Comparison of ENCODE assay signal across 1 cellular context in genomic region chr12:124841558-124841945, GRCh38.
TF ChIP-seq lines count a peak whose summit lies in the region.

No MANE protein-coding gene starts in this region.

TF ChIP-seq in HepG2, 621 proteins besides CTCF, POLR2A, EP300 and RAD21 (continued from another document):
- TF ChIP-seq, protein P1, sequence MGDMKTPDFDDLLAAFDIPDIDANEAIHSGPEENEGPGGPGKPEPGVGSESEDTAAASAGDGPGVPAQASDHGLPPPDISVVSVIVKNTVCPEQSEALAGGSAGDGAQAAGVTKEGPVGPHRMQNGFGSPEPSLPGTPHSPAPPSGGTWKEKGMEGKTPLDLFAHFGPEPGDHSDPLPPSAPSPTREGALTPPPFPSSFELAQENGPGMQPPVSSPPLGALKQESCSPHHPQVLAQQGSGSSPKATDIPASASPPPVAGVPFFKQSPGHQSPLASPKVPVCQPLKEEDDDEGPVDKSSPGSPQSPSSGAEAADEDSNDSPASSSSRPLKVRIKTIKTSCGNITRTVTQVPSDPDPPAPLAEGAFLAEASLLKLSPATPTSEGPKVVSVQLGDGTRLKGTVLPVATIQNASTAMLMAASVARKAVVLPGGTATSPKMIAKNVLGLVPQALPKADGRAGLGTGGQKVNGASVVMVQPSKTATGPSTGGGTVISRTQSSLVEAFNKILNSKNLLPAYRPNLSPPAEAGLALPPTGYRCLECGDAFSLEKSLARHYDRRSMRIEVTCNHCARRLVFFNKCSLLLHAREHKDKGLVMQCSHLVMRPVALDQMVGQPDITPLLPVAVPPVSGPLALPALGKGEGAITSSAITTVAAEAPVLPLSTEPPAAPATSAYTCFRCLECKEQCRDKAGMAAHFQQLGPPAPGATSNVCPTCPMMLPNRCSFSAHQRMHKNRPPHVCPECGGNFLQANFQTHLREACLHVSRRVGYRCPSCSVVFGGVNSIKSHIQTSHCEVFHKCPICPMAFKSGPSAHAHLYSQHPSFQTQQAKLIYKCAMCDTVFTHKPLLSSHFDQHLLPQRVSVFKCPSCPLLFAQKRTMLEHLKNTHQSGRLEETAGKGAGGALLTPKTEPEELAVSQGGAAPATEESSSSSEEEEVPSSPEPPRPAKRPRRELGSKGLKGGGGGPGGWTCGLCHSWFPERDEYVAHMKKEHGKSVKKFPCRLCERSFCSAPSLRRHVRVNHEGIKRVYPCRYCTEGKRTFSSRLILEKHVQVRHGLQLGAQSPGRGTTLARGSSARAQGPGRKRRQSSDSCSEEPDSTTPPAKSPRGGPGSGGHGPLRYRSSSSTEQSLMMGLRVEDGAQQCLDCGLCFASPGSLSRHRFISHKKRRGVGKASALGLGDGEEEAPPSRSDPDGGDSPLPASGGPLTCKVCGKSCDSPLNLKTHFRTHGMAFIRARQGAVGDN (CRISPR knock-in tag; IDR thresholded peaks at IDR 0.05), result peak; percentile 85
- TF ChIP-seq ZNF367 (CRISPR knock-in tag; IDR thresholded peaks at IDR 0.05; ENCODE audit: borderline replicate concordance) (no peak), HNF4G (IDR thresholded peaks at IDR 0.05; ENCODE audit: borderline replicate concordance, low read depth, low read length) (peak; percentile 17; the same call in 1 of the 2 replicates), HNF4G (CRISPR knock-in tag; IDR thresholded peaks at IDR 0.05; ENCODE audit: borderline replicate concordance, low read depth) (0 out of 2 replicates have a peak, but pooled peaks have one; percentile 22), ZNF691 (CRISPR knock-in tag; IDR thresholded peaks at IDR 0.05; ENCODE audit: borderline replicate concordance, low read depth) (0 out of 2 replicates have a peak, but pooled peaks have one; percentile 27), SALL1 (CRISPR knock-in tag; IDR thresholded peaks at IDR 0.05) (peak; percentile 50), MTF2 (CRISPR knock-in tag; IDR thresholded peaks at IDR 0.05; ENCODE audit: borderline replicate concordance) (no peak), ZNF292 (CRISPR knock-in tag; IDR thresholded peaks at IDR 0.05; ENCODE audit: borderline replicate concordance, low read depth) (peak; percentile 61; the same call in 1 of the 2 replicates), ZMYM3 (CRISPR knock-in tag; IDR thresholded peaks at IDR 0.05) (peak; percentile 62), ZFX (CRISPR knock-in tag; IDR thresholded peaks at IDR 0.05; ENCODE audit: low read depth) (peak; percentile 40; the same call in 1 of the 2 replicates), ZNF142 (CRISPR knock-in tag; IDR thresholded peaks at IDR 0.05) (no peak), JDP2 (CRISPR knock-in tag; IDR thresholded peaks at IDR 0.05; ENCODE audit: borderline replicate concordance) (no peak), ZNF263 (CRISPR knock-in tag; IDR thresholded peaks at IDR 0.05) (peak; percentile 86), ZC3H4 (CRISPR knock-in tag; IDR thresholded peaks at IDR 0.05; ENCODE audit: borderline replicate concordance) (no peak)
- TF ChIP-seq, protein P2, sequence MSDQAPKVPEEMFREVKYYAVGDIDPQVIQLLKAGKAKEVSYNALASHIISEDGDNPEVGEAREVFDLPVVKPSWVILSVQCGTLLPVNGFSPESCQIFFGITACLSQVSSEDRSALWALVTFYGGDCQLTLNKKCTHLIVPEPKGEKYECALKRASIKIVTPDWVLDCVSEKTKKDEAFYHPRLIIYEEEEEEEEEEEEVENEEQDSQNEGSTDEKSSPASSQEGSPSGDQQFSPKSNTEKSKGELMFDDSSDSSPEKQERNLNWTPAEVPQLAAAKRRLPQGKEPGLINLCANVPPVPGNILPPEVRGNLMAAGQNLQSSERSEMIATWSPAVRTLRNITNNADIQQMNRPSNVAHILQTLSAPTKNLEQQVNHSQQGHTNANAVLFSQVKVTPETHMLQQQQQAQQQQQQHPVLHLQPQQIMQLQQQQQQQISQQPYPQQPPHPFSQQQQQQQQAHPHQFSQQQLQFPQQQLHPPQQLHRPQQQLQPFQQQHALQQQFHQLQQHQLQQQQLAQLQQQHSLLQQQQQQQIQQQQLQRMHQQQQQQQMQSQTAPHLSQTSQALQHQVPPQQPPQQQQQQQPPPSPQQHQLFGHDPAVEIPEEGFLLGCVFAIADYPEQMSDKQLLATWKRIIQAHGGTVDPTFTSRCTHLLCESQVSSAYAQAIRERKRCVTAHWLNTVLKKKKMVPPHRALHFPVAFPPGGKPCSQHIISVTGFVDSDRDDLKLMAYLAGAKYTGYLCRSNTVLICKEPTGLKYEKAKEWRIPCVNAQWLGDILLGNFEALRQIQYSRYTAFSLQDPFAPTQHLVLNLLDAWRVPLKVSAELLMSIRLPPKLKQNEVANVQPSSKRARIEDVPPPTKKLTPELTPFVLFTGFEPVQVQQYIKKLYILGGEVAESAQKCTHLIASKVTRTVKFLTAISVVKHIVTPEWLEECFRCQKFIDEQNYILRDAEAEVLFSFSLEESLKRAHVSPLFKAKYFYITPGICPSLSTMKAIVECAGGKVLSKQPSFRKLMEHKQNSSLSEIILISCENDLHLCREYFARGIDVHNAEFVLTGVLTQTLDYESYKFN (CRISPR knock-in tag; conservative IDR thresholded peaks at IDR 0.05), result peak; percentile 38; the same call in 1 of the 2 replicates
TF ChIP-seq in HepG2: peak in this region for 10.
